ENCODE assay signal across 2 cellular contexts in the genomic region with DNA sequence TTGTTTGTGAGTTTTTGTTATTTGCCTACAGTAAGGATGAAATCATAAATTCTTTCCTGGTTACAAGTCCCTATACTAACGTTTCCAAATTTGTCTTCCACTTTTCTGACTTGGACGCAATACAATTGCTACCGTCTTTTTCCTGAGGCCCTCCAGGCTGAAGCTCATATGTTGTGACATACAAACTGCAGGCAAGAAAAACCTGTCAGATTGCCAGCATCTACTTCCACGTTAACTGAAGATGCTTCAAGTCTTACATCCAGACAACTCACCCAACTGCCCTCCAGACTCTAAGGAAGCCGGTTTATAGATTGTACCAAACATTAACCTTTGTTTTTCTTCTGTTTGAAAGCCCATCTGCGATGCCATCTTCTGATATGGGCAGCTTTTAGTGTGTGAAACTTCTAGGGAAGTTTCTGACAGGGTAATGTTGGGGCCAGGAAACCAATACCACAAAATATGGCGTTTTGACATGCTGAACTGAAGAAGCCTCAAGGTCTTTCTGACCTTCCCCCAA.
A peak's percentile ranks its signal among the peaks of the same experiment; 100 is the strongest.
TF ChIP-seq lines count a peak whose summit lies in the region.

No MANE protein-coding gene starts in this region.

TF ChIP-seq in GM23338, 12 proteins besides CTCF, POLR2A, EP300 and RAD21:
- TF ChIP-seq ZNF462 (CRISPR knock-in tag; IDR thresholded peaks at IDR 0.05) (no peak), NANOG (IDR thresholded peaks at IDR 0.05; ENCODE audit: borderline replicate concordance) (no peak), POLR2AphosphoS5 (IDR thresholded peaks at IDR 0.05; ENCODE audit: low read depth) (no peak), STAT1 (IDR thresholded peaks at IDR 0.05; ENCODE audit: unreplicated experiment) (no peak), EZH2 (IDR thresholded peaks at IDR 0.05; ENCODE audit: low read depth, unreplicated experiment) (no peak), ZNF331 (CRISPR knock-in tag; IDR thresholded peaks at IDR 0.05; ENCODE audit: low read depth) (no peak), CREB1 (CRISPR knock-in tag; IDR thresholded peaks at IDR 0.05; ENCODE audit: low read depth) (no peak)
- TF ChIP-seq, protein P1, sequence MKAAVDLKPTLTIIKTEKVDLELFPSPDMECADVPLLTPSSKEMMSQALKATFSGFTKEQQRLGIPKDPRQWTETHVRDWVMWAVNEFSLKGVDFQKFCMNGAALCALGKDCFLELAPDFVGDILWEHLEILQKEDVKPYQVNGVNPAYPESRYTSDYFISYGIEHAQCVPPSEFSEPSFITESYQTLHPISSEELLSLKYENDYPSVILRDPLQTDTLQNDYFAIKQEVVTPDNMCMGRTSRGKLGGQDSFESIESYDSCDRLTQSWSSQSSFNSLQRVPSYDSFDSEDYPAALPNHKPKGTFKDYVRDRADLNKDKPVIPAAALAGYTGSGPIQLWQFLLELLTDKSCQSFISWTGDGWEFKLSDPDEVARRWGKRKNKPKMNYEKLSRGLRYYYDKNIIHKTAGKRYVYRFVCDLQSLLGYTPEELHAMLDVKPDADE (IDR thresholded peaks at IDR 0.05), result no peak

TF ChIP-seq in SK-N-SH, 30 proteins besides CTCF, POLR2A, EP300 and RAD21 (continued from another document):
- no peak for TF ChIP-seq MAX (IDR thresholded peaks at IDR 0.05; ENCODE audit: low read depth)
- TF ChIP-seq, protein P2, sequence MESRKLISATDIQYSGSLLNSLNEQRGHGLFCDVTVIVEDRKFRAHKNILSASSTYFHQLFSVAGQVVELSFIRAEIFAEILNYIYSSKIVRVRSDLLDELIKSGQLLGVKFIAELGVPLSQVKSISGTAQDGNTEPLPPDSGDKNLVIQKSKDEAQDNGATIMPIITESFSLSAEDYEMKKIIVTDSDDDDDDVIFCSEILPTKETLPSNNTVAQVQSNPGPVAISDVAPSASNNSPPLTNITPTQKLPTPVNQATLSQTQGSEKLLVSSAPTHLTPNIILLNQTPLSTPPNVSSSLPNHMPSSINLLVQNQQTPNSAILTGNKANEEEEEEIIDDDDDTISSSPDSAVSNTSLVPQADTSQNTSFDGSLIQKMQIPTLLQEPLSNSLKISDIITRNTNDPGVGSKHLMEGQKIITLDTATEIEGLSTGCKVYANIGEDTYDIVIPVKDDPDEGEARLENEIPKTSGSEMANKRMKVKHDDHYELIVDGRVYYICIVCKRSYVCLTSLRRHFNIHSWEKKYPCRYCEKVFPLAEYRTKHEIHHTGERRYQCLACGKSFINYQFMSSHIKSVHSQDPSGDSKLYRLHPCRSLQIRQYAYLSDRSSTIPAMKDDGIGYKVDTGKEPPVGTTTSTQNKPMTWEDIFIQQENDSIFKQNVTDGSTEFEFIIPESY (IDR thresholded peaks at IDR 0.05; ENCODE audit: borderline replicate concordance, low read depth), result no peak
- no peak for TF ChIP-seq YY1 (IDR thresholded peaks at IDR 0.05; ENCODE audit: low read depth)
- TF ChIP-seq NFIC (IDR thresholded peaks at IDR 0.05; ENCODE audit: borderline replicate concordance), result peak; percentile 78
- TF ChIP-seq, protein P3, sequence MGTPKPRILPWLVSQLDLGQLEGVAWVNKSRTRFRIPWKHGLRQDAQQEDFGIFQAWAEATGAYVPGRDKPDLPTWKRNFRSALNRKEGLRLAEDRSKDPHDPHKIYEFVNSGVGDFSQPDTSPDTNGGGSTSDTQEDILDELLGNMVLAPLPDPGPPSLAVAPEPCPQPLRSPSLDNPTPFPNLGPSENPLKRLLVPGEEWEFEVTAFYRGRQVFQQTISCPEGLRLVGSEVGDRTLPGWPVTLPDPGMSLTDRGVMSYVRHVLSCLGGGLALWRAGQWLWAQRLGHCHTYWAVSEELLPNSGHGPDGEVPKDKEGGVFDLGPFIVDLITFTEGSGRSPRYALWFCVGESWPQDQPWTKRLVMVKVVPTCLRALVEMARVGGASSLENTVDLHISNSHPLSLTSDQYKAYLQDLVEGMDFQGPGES (IDR thresholded peaks at IDR 0.05; ENCODE audit: low read depth, low read length), result no peak
- TF ChIP-seq SMC3 (IDR thresholded peaks at IDR 0.05; ENCODE audit: low read depth, low read length), result no peak
- TF ChIP-seq FOXJ3 (CRISPR knock-in tag; IDR thresholded peaks at IDR 0.05), result no peak
- TF ChIP-seq ELF1 (IDR thresholded peaks at IDR 0.05), result no peak
- peak; percentile 16; the same call in 1 of the 2 replicates for TF ChIP-seq FOSL2 (IDR thresholded peaks at IDR 0.05; ENCODE audit: borderline replicate concordance, low read depth)
- TF ChIP-seq, protein P4, sequence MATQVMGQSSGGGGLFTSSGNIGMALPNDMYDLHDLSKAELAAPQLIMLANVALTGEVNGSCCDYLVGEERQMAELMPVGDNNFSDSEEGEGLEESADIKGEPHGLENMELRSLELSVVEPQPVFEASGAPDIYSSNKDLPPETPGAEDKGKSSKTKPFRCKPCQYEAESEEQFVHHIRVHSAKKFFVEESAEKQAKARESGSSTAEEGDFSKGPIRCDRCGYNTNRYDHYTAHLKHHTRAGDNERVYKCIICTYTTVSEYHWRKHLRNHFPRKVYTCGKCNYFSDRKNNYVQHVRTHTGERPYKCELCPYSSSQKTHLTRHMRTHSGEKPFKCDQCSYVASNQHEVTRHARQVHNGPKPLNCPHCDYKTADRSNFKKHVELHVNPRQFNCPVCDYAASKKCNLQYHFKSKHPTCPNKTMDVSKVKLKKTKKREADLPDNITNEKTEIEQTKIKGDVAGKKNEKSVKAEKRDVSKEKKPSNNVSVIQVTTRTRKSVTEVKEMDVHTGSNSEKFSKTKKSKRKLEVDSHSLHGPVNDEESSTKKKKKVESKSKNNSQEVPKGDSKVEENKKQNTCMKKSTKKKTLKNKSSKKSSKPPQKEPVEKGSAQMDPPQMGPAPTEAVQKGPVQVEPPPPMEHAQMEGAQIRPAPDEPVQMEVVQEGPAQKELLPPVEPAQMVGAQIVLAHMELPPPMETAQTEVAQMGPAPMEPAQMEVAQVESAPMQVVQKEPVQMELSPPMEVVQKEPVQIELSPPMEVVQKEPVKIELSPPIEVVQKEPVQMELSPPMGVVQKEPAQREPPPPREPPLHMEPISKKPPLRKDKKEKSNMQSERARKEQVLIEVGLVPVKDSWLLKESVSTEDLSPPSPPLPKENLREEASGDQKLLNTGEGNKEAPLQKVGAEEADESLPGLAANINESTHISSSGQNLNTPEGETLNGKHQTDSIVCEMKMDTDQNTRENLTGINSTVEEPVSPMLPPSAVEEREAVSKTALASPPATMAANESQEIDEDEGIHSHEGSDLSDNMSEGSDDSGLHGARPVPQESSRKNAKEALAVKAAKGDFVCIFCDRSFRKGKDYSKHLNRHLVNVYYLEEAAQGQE (IDR thresholded peaks at IDR 0.05; ENCODE audit: low read depth, low read length), result no peak
- TF ChIP-seq TEAD4 (IDR thresholded peaks at IDR 0.05; ENCODE audit: borderline replicate concordance, insufficient read depth), result no peak
- TF ChIP-seq TAF1 (IDR thresholded peaks at IDR 0.05; ENCODE audit: borderline replicate concordance, low read depth, low read length), result no peak
- TF ChIP-seq PBX3 (IDR thresholded peaks at IDR 0.05), result peak; percentile 57
- peak; percentile 31; the same call in 1 of the 2 replicates for TF ChIP-seq MEF2A (IDR thresholded peaks at IDR 0.05; ENCODE audit: borderline replicate concordance, low read depth)
- no peak for TF ChIP-seq CHD2 (IDR thresholded peaks at IDR 0.05; ENCODE audit: low read length, partially characterized antibody)
- TF ChIP-seq GATA2 (CRISPR knock-in tag; IDR thresholded peaks at IDR 0.05), result no peak
- no peak for TF ChIP-seq SIN3A (IDR thresholded peaks at IDR 0.05; ENCODE audit: borderline replicate concordance, low read depth, low read length)
- TF ChIP-seq POLR2AphosphoS5 (IDR thresholded peaks at IDR 0.05; ENCODE audit: low read depth, low read length), result no peak
- no peak for TF ChIP-seq NRF1 (IDR thresholded peaks at IDR 0.05; ENCODE audit: low read depth, low read length)
- no peak for TF ChIP-seq RXRA (IDR thresholded peaks at IDR 0.05; ENCODE audit: borderline replicate concordance, low read depth)
